8 cellular contexts compared by ENCODE assay signal in the genomic region with DNA sequence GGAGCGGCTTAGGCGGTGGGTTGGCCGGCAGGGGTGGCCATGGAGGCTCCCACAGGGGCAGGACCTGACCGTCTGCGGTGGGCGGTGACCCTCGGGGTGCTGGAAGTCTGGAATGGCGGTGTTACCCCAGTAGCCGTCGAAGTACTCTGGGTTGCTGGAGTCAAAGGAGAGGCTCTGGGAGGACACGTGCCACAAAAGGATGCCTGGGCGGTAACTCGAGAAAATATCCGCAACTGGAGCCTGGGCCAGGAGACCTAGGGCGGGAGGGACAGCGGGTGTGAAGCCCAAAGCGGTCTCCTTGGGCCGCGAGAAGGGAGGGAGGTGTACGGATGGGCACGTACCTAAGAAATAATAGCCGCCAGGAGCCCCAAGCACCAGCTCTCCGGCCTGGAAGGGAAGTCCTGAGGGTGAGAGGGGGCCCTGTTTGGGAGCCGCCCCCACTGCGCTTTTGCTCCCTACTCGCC.
DNase-seq lines count a peak whose midpoint lies in the region; ATAC-seq and TF ChIP-seq lines count a peak whose summit lies in the region.

No MANE protein-coding gene starts in this region.

- ATAC-seq in effector memory CD8-positive, alpha-beta T cell (replicated peaks), result peak; percentile 15
- ATAC-seq in HG03135 (IDR thresholded peaks at IDR 0.05; ENCODE audit: unreplicated experiment), result no peak

- H3K9me3 ChIP-seq in BLaER1 treated with 17β-estradiol and CSF1 and Interleukin-3, amounts not matched to agents 10 nM and 100 nM (replicated peaks in 1 of 11), result no peaks in the 10 kb centered on the region

- H3K4me3 Mint-ChIP-seq in effector memory CD8-positive, alpha-beta T cell, result peak overlapping the region; percentile 76
- peak overlapping the region; percentile 82 for H3K4me3 Mint-ChIP-seq in nephron progenitor cell

- H3K27ac ChIP-seq in BLaER1 treated with 17β-estradiol and CSF1 and Interleukin-3, amounts not matched to agents 10 nM and 100 nM, result peak overlapping the region in 4 of 11 experiments; percentile 28 to 54 (median 39); a peak in 4 of 22 replicates
- H3K27ac ChIP-seq in KMS-11, result no peak overlapping the region

- H3K4me3 ChIP-seq in BLaER1 treated with 17β-estradiol and CSF1 and Interleukin-3, amounts not matched to agents 10 nM and 100 nM, result peak overlapping the region; percentile 50 to 71 (median 62)
- H3K4me3 ChIP-seq in KMS-11 (IDR thresholded peaks at IDR 0.05; ENCODE audit: insufficient read depth, low read depth, low read length), result no peak overlapping the region

- no peaks in the 10 kb centered on the region for H3K27me3 ChIP-seq in BLaER1 treated with 17β-estradiol and CSF1 and Interleukin-3, amounts not matched to agents 10 nM and 100 nM
- peaks cover 35% of the 10 kb centered on the region; the same call in 1 of the 2 replicates for H3K27me3 ChIP-seq in KMS-11 (ENCODE audit: insufficient read depth, low read depth)

- H3K9me3 Mint-ChIP-seq in effector memory CD8-positive, alpha-beta T cell, result peaks cover 0 to 3% of the 10 kb centered on the region in 2 donors
- H3K9me3 Mint-ChIP-seq in nephron progenitor cell, result no peaks in the 10 kb centered on the region

- peaks cover 24 to 64% of the 10 kb centered on the region in 2 donors for H3K27me3 Mint-ChIP-seq in effector memory CD8-positive, alpha-beta T cell
- H3K27me3 Mint-ChIP-seq in nephron progenitor cell (ENCODE audit: low read depth, poor library complexity), result peaks cover 66% of the 10 kb centered on the region

- peak overlapping the region; percentile 65 to 82 (median 76); a peak in 21 of 22 replicates for H3K9ac ChIP-seq in BLaER1 treated with 17β-estradiol and CSF1 and Interleukin-3, amounts not matched to agents 10 nM and 100 nM
- H3K9ac ChIP-seq in KMS-11, result no peak overlapping the region; the same call in 1 of the 2 replicates

- H3K36me3 Mint-ChIP-seq in effector memory CD8-positive, alpha-beta T cell (ENCODE audit: insufficient read depth), result peaks cover 7% of the 10 kb centered on the region
- H3K36me3 Mint-ChIP-seq in nephron progenitor cell (ENCODE audit: low read depth), result no peaks in the 10 kb centered on the region

- no peak for TF ChIP-seq CTCF in KMS-11 (conservative IDR thresholded peaks at IDR 0.05; ENCODE audit: low read depth, low read length)
- no peak for TF ChIP-seq CTCF in nephron progenitor cell (IDR thresholded peaks at IDR 0.05)

- no peaks in the 10 kb centered on the region for H3K79me2 ChIP-seq in KMS-11 (ENCODE audit: insufficient read depth, low read depth)

- DNase-seq in effector memory CD8-positive, alpha-beta T cell, result no peak
- DNase-seq in nephron progenitor cell, result peak; percentile 56
- no peak for DNase-seq in GM19240 (ENCODE audit: insufficient read length, low spot score)
- no peak for DNase-seq in NCI-H2081 treated with DMSO at 0.1 percent for 48 hours (lab: John Stamatoyannopoulos, UW)
- no peak for DNase-seq in NCI-H2081 (lab: John Stamatoyannopoulos, UW)

- no peaks in the 10 kb centered on the region for H3K36me3 ChIP-seq in BLaER1 treated with 17β-estradiol and CSF1 and Interleukin-3, amounts not matched to agents 10 nM and 100 nM
- no peaks in the 10 kb centered on the region for H3K36me3 ChIP-seq in KMS-11 (ENCODE audit: insufficient read depth)

- H3K4me1 Mint-ChIP-seq in effector memory CD8-positive, alpha-beta T cell (ENCODE audit: low read depth in 2 of 2), result peaks cover 12 to 13% of the 10 kb centered on the region in 2 donors
- peaks cover 21% of the 10 kb centered on the region for H3K4me1 Mint-ChIP-seq in nephron progenitor cell

- peak overlapping the region; percentile 89 to 99 (median 94) for H3K4me2 ChIP-seq in BLaER1 treated with 17β-estradiol and CSF1 and Interleukin-3, amounts not matched to agents 10 nM and 100 nM
- H3K4me2 ChIP-seq in KMS-11, result peak overlapping the region; percentile 91

- H2AFZ ChIP-seq in KMS-11 (ENCODE audit: low read depth), result peak overlapping the region; percentile 99

- no peak overlapping the region for H3K27ac Mint-ChIP-seq in effector memory CD8-positive, alpha-beta T cell
- no peak overlapping the region for H3K27ac Mint-ChIP-seq in nephron progenitor cell

- H3K4me1 ChIP-seq in BLaER1 treated with 17β-estradiol and CSF1 and Interleukin-3, amounts not matched to agents 10 nM and 100 nM, result peaks cover 14 to 36% (median 24%) of the 10 kb centered on the region in 10 experiments
- H3K4me1 ChIP-seq in KMS-11 (ENCODE audit: low read depth, poor library complexity, severe bottlenecking), result peaks cover 6% of the 10 kb centered on the region

- no peaks in the 10 kb centered on the region; a peak in 2 of 22 replicates for H4K20me1 ChIP-seq in BLaER1 treated with 17β-estradiol and CSF1 and Interleukin-3, amounts not matched to agents 10 nM and 100 nM
- no peaks in the 10 kb centered on the region for H4K20me1 ChIP-seq in KMS-11 (ENCODE audit: insufficient read depth)
